Comparison of ENCODE assay signal across 27 cellular contexts in genomic region chr21:31924548-31924947, GRCh38.
"Had no signal": no experiment of that assay in that cellular context is flagged by ENCODE, and none has a peak within 500 bp of the region (broad histone marks: within the 10 kb centered on the region; RNA-seq: fewer than 3 reads in every experiment).

No MANE protein-coding gene starts in this region.

- H3K9me3 ChIP-seq: suprapubic skin, testis, thoracic aorta, thyroid gland, tibial artery, upper lobe of right lung, uterus, vagina had no signal

- H3K4me3 Mint-ChIP-seq: stimulated activated effector memory CD8-positive, alpha-beta T cell treated with anti-CD3 and anti-CD28 coated beads, Interleukin-12 subunit alpha, Interleukin-12 subunit beta, amount 100 ng/mL, for 72 hours; stimulated activated memory B cell treated with anti-CD40 and anti-IgM and Interleukin-4, amounts not matched to agents 10 μg/mL and 1 μg/mL and 100 μg/mL, for 72 hours; stimulated activated naive B cell treated with anti-CD40 and anti-IgM and Interleukin-4, amounts not matched to agents 10 μg/mL and 1 μg/mL and 100 μg/mL, for 72 hours; stimulated activated naive CD8-positive, alpha-beta T cell treated with anti-CD3 and anti-CD28 coated beads, Interleukin-15, amount 100 ng/mL, for 72 hours; stimulated activated naive CD8-positive, alpha-beta T cell treated with anti-CD3 and anti-CD28 coated beads, Interleukin-15, Interleukin-2, amounts not matched to agents 100 ng/mL and 50 ng/mL, for 24 hours; type B pancreatic cell had no signal

- H3K27ac ChIP-seq: stomach, suprapubic skin, testis, thoracic aorta, thyroid gland, tibial artery, tibial nerve, transverse colon, upper lobe of left lung, upper lobe of right lung, uterus, vagina had no signal

- H3K27ac Mint-ChIP-seq: stimulated activated effector memory CD8-positive, alpha-beta T cell treated with anti-CD3 and anti-CD28 coated beads, Interleukin-12 subunit alpha, Interleukin-12 subunit beta, amount 100 ng/mL, for 72 hours; stimulated activated memory B cell treated with anti-CD40 and anti-IgM and Interleukin-4, amounts not matched to agents 10 μg/mL and 1 μg/mL and 100 μg/mL, for 72 hours; stimulated activated naive B cell treated with anti-CD40 and anti-IgM and Interleukin-4, amounts not matched to agents 10 μg/mL and 1 μg/mL and 100 μg/mL, for 72 hours; stimulated activated naive CD8-positive, alpha-beta T cell treated with anti-CD3 and anti-CD28 coated beads, Interleukin-15, amount 100 ng/mL, for 72 hours; stimulated activated naive CD8-positive, alpha-beta T cell treated with anti-CD3 and anti-CD28 coated beads, Interleukin-15, Interleukin-2, amounts not matched to agents 100 ng/mL and 50 ng/mL, for 24 hours; type B pancreatic cell had no signal

- H3K36me3 ChIP-seq: stomach, thoracic aorta, thyroid gland, tibial artery, tibial nerve, transverse colon, upper lobe of left lung, upper lobe of right lung, uterus, vagina had no signal

- H3K4me1 Mint-ChIP-seq: stimulated activated effector memory CD8-positive, alpha-beta T cell treated with anti-CD3 and anti-CD28 coated beads, Interleukin-12 subunit alpha, Interleukin-12 subunit beta, amount 100 ng/mL, for 72 hours; stimulated activated memory B cell treated with anti-CD40 and anti-IgM and Interleukin-4, amounts not matched to agents 10 μg/mL and 1 μg/mL and 100 μg/mL, for 72 hours; stimulated activated naive B cell treated with anti-CD40 and anti-IgM and Interleukin-4, amounts not matched to agents 10 μg/mL and 1 μg/mL and 100 μg/mL, for 72 hours; stimulated activated naive CD8-positive, alpha-beta T cell treated with anti-CD3 and anti-CD28 coated beads, Interleukin-15, amount 100 ng/mL, for 72 hours had no signal

- H3K4me3 ChIP-seq: stomach, suprapubic skin, testis, thoracic aorta, thyroid gland, tibial artery, tibial nerve, transverse colon, upper lobe of left lung, upper lobe of right lung, uterus, vagina had no signal

- H3K4me1 ChIP-seq: stomach, suprapubic skin, testis, thyroid gland, tibial artery, tibial nerve, transverse colon, upper lobe of left lung, upper lobe of right lung, uterus, vagina had no signal

- H3K27me3 ChIP-seq: stomach, suprapubic skin, testis, thyroid gland, tibial artery, tibial nerve, transverse colon, upper lobe of left lung, upper lobe of right lung, uterus, vagina had no signal

- H3K27me3 Mint-ChIP-seq: stimulated activated naive CD8-positive, alpha-beta T cell treated with anti-CD3 and anti-CD28 coated beads, Interleukin-15, amount 100 ng/mL, for 72 hours; stimulated activated naive CD8-positive, alpha-beta T cell treated with anti-CD3 and anti-CD28 coated beads, Interleukin-15, Interleukin-2, amounts not matched to agents 100 ng/mL and 50 ng/mL, for 24 hours; type B pancreatic cell had no signal

- H3K36me3 Mint-ChIP-seq: stimulated activated effector memory CD8-positive, alpha-beta T cell treated with anti-CD3 and anti-CD28 coated beads, Interleukin-12 subunit alpha, Interleukin-12 subunit beta, amount 100 ng/mL, for 72 hours; stimulated activated memory B cell treated with anti-CD40 and anti-IgM and Interleukin-4, amounts not matched to agents 10 μg/mL and 1 μg/mL and 100 μg/mL, for 72 hours; stimulated activated naive B cell treated with anti-CD40 and anti-IgM and Interleukin-4, amounts not matched to agents 10 μg/mL and 1 μg/mL and 100 μg/mL, for 72 hours had no signal

- DNase-seq: stimulated activated CD4-positive, alpha-beta T cell treated with anti-CD3 and anti-CD28 coated beads, Interleukin-2, amount 100 ng/mL, for 48 hours; stimulated activated CD4-positive, alpha-beta T cell treated with anti-CD3 and anti-CD28 coated beads, Interleukin-4, amount 100 ng/mL, for 1 hour; stimulated activated CD4-positive, alpha-beta T cell treated with anti-CD3 and anti-CD28 coated beads, Interleukin-4, amount 100 ng/mL, for 24 hours; stimulated activated CD4-positive, alpha-beta T cell treated with anti-CD3 and anti-CD28 coated beads, Interleukin-4, amount 100 ng/mL, for 4 hours; stimulated activated CD8-positive, alpha-beta memory T cell treated with anti-CD3 and anti-CD28 coated beads, Interleukin-4, amount 100 ng/mL, for 48 hours; stimulated activated naive B cell treated with anti-CD40 and anti-IgM and Interleukin-4, amounts not matched to agents 10 μg/mL and 1 μg/mL and 100 μg/mL, for 72 hours; stimulated activated naive CD4-positive, alpha-beta T cell; stimulated activated naive CD4-positive, alpha-beta T cell treated with Interleukin-2 at 50 U/mL for 16 hours; stimulated activated naive CD8-positive, alpha-beta T cell treated with anti-CD3 and anti-CD28 coated beads, Interleukin-15, amount 100 ng/mL, for 72 hours; stimulated activated naive CD8-positive, alpha-beta T cell treated with anti-CD3 and anti-CD28 coated beads, Interleukin-15, Interleukin-2, amounts not matched to agents 100 U/mL and 50 U/mL, for 24 hours; stomach; substantia nigra; testis; thyroid gland; tibial artery; transverse colon; upper lobe of left lung; upper lobe of right lung; uterus had no signal
